In the genomic region with DNA sequence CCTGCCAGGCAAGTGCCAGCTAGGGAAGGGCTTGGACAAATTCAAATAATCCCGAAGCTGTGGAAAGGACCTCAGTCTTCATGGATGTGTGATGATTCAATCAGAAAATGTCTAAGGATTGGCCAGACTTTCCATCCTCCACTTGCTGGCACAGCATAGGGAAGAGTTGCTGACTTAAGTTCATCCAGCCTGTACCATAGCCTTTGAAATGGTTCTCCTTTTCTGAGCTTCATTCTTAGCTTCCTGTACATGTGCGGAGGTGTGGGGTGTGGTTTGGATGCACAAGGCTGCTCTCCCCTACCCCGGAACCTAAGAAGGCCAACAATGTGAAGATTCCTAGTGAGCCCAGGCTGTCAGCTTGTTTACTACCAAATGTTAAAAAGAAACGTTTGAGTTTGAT, we compare ENCODE assay signal across 25 cellular contexts. TPM values are rescaled to one million over a fixed set of nuclear protein-coding genes. Genes with fewer than 3 reads are reported as not detected.
DNase-seq lines count a peak whose midpoint lies in the region; ATAC-seq, FAIRE-seq and TF ChIP-seq lines count a peak whose summit lies in the region.
"Had no signal": no experiment of that assay in that cellular context is flagged by ENCODE, and none has a peak within 500 bp of the region (broad histone marks: within the 10 kb centered on the region; RNA-seq: fewer than 3 reads in every experiment).

No MANE protein-coding gene starts in this region.

- no peak overlapping the region for H3K14ac ChIP-seq in H9 (ENCODE audit: insufficient read depth, low read length)

- no peak overlapping the region for H2BK120ac ChIP-seq in H9 (ENCODE audit: low read depth, low read length, poor library complexity, severe bottlenecking)

- H3K4me3 ChIP-seq in BLaER1 treated with 17β-estradiol and CSF1 and Interleukin-3, amounts not matched to agents 10 nM and 100 nM, result no peak overlapping the region
- no peak overlapping the region for H3K4me3 ChIP-seq in GM12878
- H3K4me3 ChIP-seq: HAP-1 had no signal

- no peak overlapping the region for H4K91ac ChIP-seq in H9 (ENCODE audit: insufficient read length, low read depth, low read length)

- no peak for TF ChIP-seq POLR2A in GM12878 (IDR thresholded peaks at IDR 0.05; ENCODE audit: low read depth, low read length)

- in situ Hi-C loops in GM12878 (cut with MboI), result no loop called here

- H3K27ac ChIP-seq in BLaER1 treated with 17β-estradiol and CSF1 and Interleukin-3, amounts not matched to agents 10 nM and 100 nM, result peak overlapping the region in 4 of 11 experiments; percentile 15 to 63 (median 37); a peak in 5 of 22 replicates
- H3K27ac ChIP-seq in H9 (ENCODE audit: insufficient read length, low read depth, low read length) (no peak overlapping the region), GM12878 (ENCODE audit: control insufficient read depth, insufficient read depth) (no peak overlapping the region)
- H3K27ac ChIP-seq: HL-60 had no signal

- peaks cover 5% of the 10 kb centered on the region for H3K27me3 Mint-ChIP-seq in H9 (ENCODE audit: low read depth)
- H3K27me3 Mint-ChIP-seq in activated CD4-positive, alpha-beta T cell treated with anti-CD3 and anti-CD28 coated beads for 36 hours, result peaks cover 48% of the 10 kb centered on the region

- no peak for TF ChIP-seq RAD21 in GM12878 (IDR thresholded peaks at IDR 0.05; ENCODE audit: insufficient read depth, low read depth, low read length)

- no TSS peak for BruUV-seq in GM12878 (replicated peaks; lab: Mats Ljungman, UMichigan)

- H3K9ac ChIP-seq in BLaER1 treated with 17β-estradiol and CSF1 and Interleukin-3, amounts not matched to agents 10 nM and 100 nM, result peak overlapping the region in 1 of 11 experiments; percentile 42; a peak in 1 of 22 replicates
- H3K9ac ChIP-seq in H9 (ENCODE audit: extremely low read depth, insufficient read length, low read length) (no peak overlapping the region), GM12878 (ENCODE audit: control insufficient read depth, insufficient read depth, low read length) (no peak overlapping the region)

- H3K4me1 Mint-ChIP-seq in H9, result peaks cover 12% of the 10 kb centered on the region in 2 experiments
- no peaks in the 10 kb centered on the region for H3K4me1 Mint-ChIP-seq in activated CD4-positive, alpha-beta T cell treated with anti-CD3 and anti-CD28 coated beads for 36 hours
- H3K4me1 Mint-ChIP-seq: CD4-positive, CD25-positive, alpha-beta regulatory T cell had no signal

- no peak overlapping the region for H4K5ac ChIP-seq in H9 (ENCODE audit: insufficient read length, low read depth, low read length)

- H3K4me1 ChIP-seq in BLaER1 treated with 17β-estradiol and CSF1 and Interleukin-3, amounts not matched to agents 10 nM and 100 nM, result peaks cover 0 to 40% (median 7%) of the 10 kb centered on the region in 10 experiments; a peak in 11 of 20 replicates
- no peaks in the 10 kb centered on the region for H3K4me1 ChIP-seq in H9 (ENCODE audit: insufficient read depth, low read length)
- no peaks in the 10 kb centered on the region for H3K4me1 ChIP-seq in GM12878 (ENCODE audit: control insufficient read depth, insufficient read depth, low read length)
- H3K4me1 ChIP-seq: HAP-1 had no signal

- TF ChIP-seq EP300 in GM12878 (IDR thresholded peaks at IDR 0.05; ENCODE audit: borderline replicate concordance in 1 of 2, control insufficient read depth in 1 of 2, low read depth in 2 of 2, low read length in 2 of 2), result no peak

- H3K79me1 ChIP-seq in H9 (ENCODE audit: insufficient read depth, low read depth, low read length, poor library complexity, severe bottlenecking), result no peaks in the 10 kb centered on the region

- H2BK15ac ChIP-seq in H9 (ENCODE audit: low read depth, low read length), result no peak overlapping the region

- CTCF ChIA-PET in GM12878 (lab: Yijun Ruan, JAX), result interaction anchor here (0.5 to 2.3 kb wide), 4 partner anchors 9 to 177 kb away, joined by 3 to 16 read pairs (median 4); no protein-coding TSS in a partner anchor
- CTCF ChIA-PET in activated CD4-positive, alpha-beta T cell treated with anti-CD3 and anti-CD28 coated beads for 36 hours (lab: Charles Lee), result interaction anchor here (0.7 to 1.9 kb wide), 5 partner anchors 10 to 51 kb away, joined by 3 to 7 read pairs (median 4); no protein-coding TSS in a partner anchor

- H3K4ac ChIP-seq in H9 (ENCODE audit: low read depth, low read length), result no peak overlapping the region

- no peak overlapping the region for H3K56ac ChIP-seq in H9 (ENCODE audit: insufficient read length, low read depth, low read length)

- no peak for FAIRE-seq in GM12878 (lab: Jason Lieb, UNC)
- FAIRE-seq: G401.6, GM19239 had no signal

- peak overlapping the region in 7 of 11 experiments; percentile 8 to 69 (median 40); a peak in 11 of 22 replicates for H3K4me2 ChIP-seq in BLaER1 treated with 17β-estradiol and CSF1 and Interleukin-3, amounts not matched to agents 10 nM and 100 nM
- no peak overlapping the region for H3K4me2 ChIP-seq in H9 (ENCODE audit: insufficient read depth, insufficient read length, low read length)
- no peak overlapping the region for H3K4me2 ChIP-seq in GM12878 (ENCODE audit: control insufficient read depth, insufficient read depth)

- peaks cover 0 to under 1% of the 10 kb centered on the region in 2 experiments; a peak in 2 of 5 replicates for H3K9me3 Mint-ChIP-seq in H9
- H3K9me3 Mint-ChIP-seq in activated CD4-positive, alpha-beta T cell treated with anti-CD3 and anti-CD28 coated beads for 36 hours (ENCODE audit: low read depth), result no peaks in the 10 kb centered on the region

- no peak overlapping the region for H2AFZ ChIP-seq in H9 (ENCODE audit: low read length)
- H2AFZ ChIP-seq in GM12878 (ENCODE audit: control insufficient read depth, low read depth, low read length), result no peak overlapping the region

- DNase-seq in H9, result no peak
- no peak for DNase-seq in GM12878 (ENCODE audit: low read depth, low spot score)
- peak; percentile 5 for DNase-seq in midbrain (lab: John Stamatoyannopoulos, UW)
- DNase-seq in activated CD4-positive, alpha-beta T cell treated with anti-CD3 and anti-CD28 coated beads for 1 hour, result no peak
- no peak for DNase-seq in activated CD4-positive, alpha-beta T cell treated with anti-CD3 and anti-CD28 coated beads for 36 hours
- DNase-seq in NCI-H2171 treated with DMSO at 0.1 percent for 48 hours (lab: John Stamatoyannopoulos, UW), result no peak
- DNase-seq in stimulated activated CD4-positive, alpha-beta T cell treated with anti-CD3 and anti-CD28 coated beads, Interleukin-4, amount 100 ng/mL, for 1 hour, result no peak
- DNase-seq: AML-193; CD4-positive, CD25-positive, alpha-beta regulatory T cell; COR-L47; DMS 273 treated with DMSO at 0.1 percent for 48 hours; NCI-H1092 treated with DMSO at 0.1 percent for 48 hours; NCI-H146; NCI-H2081; NCI-H510A; NCI-H774; SHP77 treated with DMSO at 0.1 percent for 48 hours had no signal

- intact Hi-C loops in GM12878 (cut with micrococcal nuclease; ENCODE audit: unreplicated experiment), result no loop called here
- intact Hi-C loops in activated CD4-positive, alpha-beta T cell treated with anti-CD3 and anti-CD28 coated beads for 36 hours (cut with DNase I, micrococcal nuclease), result no loop called here

- H3K36me3 ChIP-seq in BLaER1 treated with 17β-estradiol and CSF1 and Interleukin-3, amounts not matched to agents 10 nM and 100 nM, result no peaks in the 10 kb centered on the region
- no peaks in the 10 kb centered on the region for H3K36me3 ChIP-seq in GM12878 (ENCODE audit: control insufficient read depth in 2 of 2, insufficient read depth in 2 of 2, low read length in 1 of 2)
- H3K36me3 ChIP-seq: HAP-1 had no signal

- H3K18ac ChIP-seq in H9 (ENCODE audit: insufficient read length, low read depth, low read length), result no peak overlapping the region

- H3K27me3 ChIP-seq in BLaER1 treated with 17β-estradiol and CSF1 and Interleukin-3, amounts not matched to agents 10 nM and 100 nM, result no peaks in the 10 kb centered on the region
- H3K27me3 ChIP-seq in H9 (ENCODE audit: insufficient read depth, low read length) (no peaks in the 10 kb centered on the region), GM12878 (replicated peaks in 1 of 2; ENCODE audit: control insufficient read depth in 2 of 2, insufficient read depth in 2 of 2, low read length in 1 of 2) (no peaks in the 10 kb centered on the region; a peak in 1 of 4 replicates)

- H2BK20ac ChIP-seq in H9 (ENCODE audit: low read depth, low read length, poor library complexity, severe bottlenecking), result peak overlapping the region; percentile 26

- no peak overlapping the region for H3K27ac Mint-ChIP-seq in H9
- no peak overlapping the region for H3K27ac Mint-ChIP-seq in activated CD4-positive, alpha-beta T cell treated with anti-CD3 and anti-CD28 coated beads for 36 hours
- H3K27ac Mint-ChIP-seq: CD4-positive, CD25-positive, alpha-beta regulatory T cell had no signal

- H4K8ac ChIP-seq in H9 (replicated peaks; ENCODE audit: insufficient read length, low read depth, low read length), result no peak overlapping the region

- no peaks in the 10 kb centered on the region for H3K23me2 ChIP-seq in H9 (ENCODE audit: insufficient read length, low read depth, low read length, poor library complexity, severe bottlenecking)

- no peak overlapping the region for H2BK12ac ChIP-seq in H9 (ENCODE audit: insufficient read length, low read depth, low read length)

- no peak overlapping the region for H3K4me3 Mint-ChIP-seq in H9
- no peak overlapping the region for H3K4me3 Mint-ChIP-seq in activated CD4-positive, alpha-beta T cell treated with anti-CD3 and anti-CD28 coated beads for 36 hours
- H3K4me3 Mint-ChIP-seq: CD4-positive, CD25-positive, alpha-beta regulatory T cell had no signal

- H2BK5ac ChIP-seq in H9 (ENCODE audit: insufficient read length, low read length), result no peak overlapping the region

- H3K79me2 ChIP-seq in H9 (ENCODE audit: insufficient read depth, low read length) (no peaks in the 10 kb centered on the region), GM12878 (ENCODE audit: control insufficient read depth, insufficient read depth, low read length) (no peaks in the 10 kb centered on the region)

- RAD21 ChIA-PET in GM12878 (lab: Charles Lee; ENCODE audit: unreplicated experiment), result no interaction called here

- POLR2A ChIA-PET in GM12878 (lab: Charles Lee), result interaction anchor here (1.0 to 1.7 kb wide), 3 partner anchors 9 to 11 kb away, joined by 3 to 5 read pairs (median 4); no protein-coding TSS in a partner anchor
- POLR2A ChIA-PET in activated CD4-positive, alpha-beta T cell treated with anti-CD3 and anti-CD28 coated beads for 36 hours (lab: Charles Lee), result no interaction called here

- H4K20me1 ChIP-seq in BLaER1 treated with 17β-estradiol and CSF1 and Interleukin-3, amounts not matched to agents 10 nM and 100 nM, result no peaks in the 10 kb centered on the region
- no peaks in the 10 kb centered on the region for H4K20me1 ChIP-seq in H9 (ENCODE audit: control insufficient read depth, insufficient read depth, insufficient read length)
- no peaks in the 10 kb centered on the region for H4K20me1 ChIP-seq in GM12878 (ENCODE audit: control insufficient read depth, insufficient read depth)

- H3K23ac ChIP-seq in H9 (ENCODE audit: insufficient read length, low read depth, low read length), result no peak overlapping the region

- H2AK5ac ChIP-seq in H9 (ENCODE audit: insufficient read length, low read length), result no peak overlapping the region

- SMC1A ChIA-PET in GM12878 (lab: Charles Lee; ENCODE audit: uncharacterized antibody, unreplicated experiment), result interaction anchor here (0.5 to 7.2 kb wide), 2 partner anchors 9 to 57 kb away, joined by 6 to 43 read pairs; no protein-coding TSS in a partner anchor

- H3T11ph ChIP-seq in H9 (ENCODE audit: low read length), result no peak overlapping the region

- 0 out of 3 replicates have a peak, but pooled peaks have one; percentile 31 for ATAC-seq in GM12878
- no peak for ATAC-seq in activated CD4-positive, alpha-beta T cell treated with anti-CD3 and anti-CD28 coated beads for 36 hours

- no CpG with 5 or more reads among the region's 4 CpGs for WGBS in H9 (ENCODE audit: extremely low coverage, insufficient read length, low lambda C conversion rate)
- 21% methylated on average over 4 of the region's 4 CpGs for WGBS in GM12878 (ENCODE audit: insufficient coverage, insufficient replicate concordance, low lambda C conversion rate, missing lambda C conversion rate)

- H3K9me3 ChIP-seq in BLaER1 treated with 17β-estradiol and CSF1 and Interleukin-3, amounts not matched to agents 10 nM and 100 nM (replicated peaks in 1 of 11), result peaks cover 0 to 19% (median 0%) of the 10 kb centered on the region in 11 experiments; a peak in 4 of 22 replicates
- H3K9me3 ChIP-seq in H9 (ENCODE audit: control insufficient read depth, low read depth, low read length) (no peaks in the 10 kb centered on the region), GM12878 (replicated peaks; ENCODE audit: control insufficient read depth, insufficient read depth, low read length) (no peaks in the 10 kb centered on the region)
- H3K9me3 ChIP-seq: HAP-1 had no signal

- TF ChIP-seq CTCF in H9 (conservative IDR thresholded peaks at IDR 0.05), result no peak
- TF ChIP-seq CTCF in GM12878 (IDR thresholded peaks at IDR 0.05 in 2 of 3, conservative IDR thresholded peaks at IDR 0.05 in 1 of 3; ENCODE audit: control insufficient read depth in 2 of 3, extremely low read depth in 1 of 3, insufficient read depth in 1 of 3, low read depth in 3 of 3, low read length in 3 of 3), result no peak

- peaks cover 0 to 9% (median 0%) of the 10 kb centered on the region in 3 experiments; a peak in 3 of 7 replicates for H3K36me3 Mint-ChIP-seq in H9 (ENCODE audit: insufficient read depth in 1 of 3, low read depth in 3 of 3)
- no peaks in the 10 kb centered on the region for H3K36me3 Mint-ChIP-seq in activated CD4-positive, alpha-beta T cell treated with anti-CD3 and anti-CD28 coated beads for 36 hours (ENCODE audit: low read depth)
- H3K36me3 Mint-ChIP-seq: CD4-positive, CD25-positive, alpha-beta regulatory T cell had no signal

RNA-seq across cellular contexts. Expression of a gene that starts 1.0 kb away (rescaled TPM):
- total RNA-seq in H9 (2021), result not detected in 2 replicates
- not detected in 2 replicates for total RNA-seq in GM12878 (2013; cell fraction: nucleolus; rRNA removed)
- total RNA-seq in GM12878 (2014; rRNA removed), result not detected in 2 replicates
- total RNA-seq in GM12878 (2014; rRNA removed; fragmentation: Illumina TruSeq; extraction: Trizol), result not detected in 2 replicates
- not detected in 2 replicates for total RNA-seq in GM12878 (2021)
- not detected for polyA plus RNA-seq in GM12878 (2011; ENCODE audit: low read depth)
- not detected in 2 replicates for polyA plus RNA-seq in GM12878 (2011; rRNA removed)
- not detected in 2 replicates for polyA plus RNA-seq in GM12878 (2011; cell fraction: cytosol; rRNA removed)
- not detected in 2 replicates for polyA plus RNA-seq in GM12878 (2011; cell fraction: nucleus; rRNA removed)
- not detected in 2 replicates for polyA plus RNA-seq in GM12878 (2012)
- polyA plus RNA-seq in GM12878 (2014; fragmentation: Illumina TruSeq; extraction: Trizol), result not detected in 2 replicates
- polyA plus RNA-seq in GM12878 (2014; fragmentation: Nextera tagmentation; extraction: Ambion mirVana), result not detected
- polyA plus RNA-seq in GM12878 (2014; rRNA removed), result not detected in 2 replicates
- not detected for polyA plus RNA-seq in GM12878 (2016; fragmentation: Nextera tagmentation; extraction: Ambion mirVana)
- polyA minus RNA-seq in GM12878 (2011; rRNA and poly(A)+ RNA removed), result not detected in 2 replicates
- not detected in 2 replicates for polyA minus RNA-seq in GM12878 (2011; cell fraction: cytosol; rRNA and poly(A)+ RNA removed)
- polyA minus RNA-seq in GM12878 (2011; cell fraction: nucleus; rRNA and poly(A)+ RNA removed), result not detected in 2 replicates
- not detected for total RNA-seq in activated CD4-positive, alpha-beta T cell treated with anti-CD3 and anti-CD28 coated beads for 36 hours
- total RNA-seq: CD4-positive, CD25-positive, alpha-beta regulatory T cell; M059J; RPMI7951 had no signal
- polyA plus RNA-seq: CD4-positive, CD25-positive, alpha-beta regulatory T cell had no signal

RNA-seq across cellular contexts. Expression of a gene that starts 22.6 kb away (rescaled TPM):
- not detected in 2 replicates for total RNA-seq in H9 (2021)
- total RNA-seq in GM12878 (2013; cell fraction: nucleolus; rRNA removed), result not detected in 2 replicates
- total RNA-seq in GM12878 (2014; rRNA removed), result not detected in 2 replicates
- total RNA-seq in GM12878 (2014; rRNA removed; fragmentation: Illumina TruSeq; extraction: Trizol), result not detected in 2 replicates
- total RNA-seq in GM12878 (2021), result not detected in 2 replicates
- polyA plus RNA-seq in GM12878 (2011; ENCODE audit: low read depth), result not detected
- polyA plus RNA-seq in GM12878 (2011; rRNA removed), result 0.19 and 0.37 TPM in 2 replicates
- polyA plus RNA-seq in GM12878 (2011; cell fraction: cytosol; rRNA removed), result 0.12 and 0.15 TPM in 2 replicates
- 0.18 TPM in 1 of 2 replicates, not detected in the other for polyA plus RNA-seq in GM12878 (2011; cell fraction: nucleus; rRNA removed)
- not detected in 2 replicates for polyA plus RNA-seq in GM12878 (2012)
- polyA plus RNA-seq in GM12878 (2014; fragmentation: Illumina TruSeq; extraction: Trizol), result not detected in 2 replicates
- not detected for polyA plus RNA-seq in GM12878 (2014; fragmentation: Nextera tagmentation; extraction: Ambion mirVana)
- not detected in 2 replicates for polyA plus RNA-seq in GM12878 (2014; rRNA removed)
- not detected for polyA plus RNA-seq in GM12878 (2016; fragmentation: Nextera tagmentation; extraction: Ambion mirVana)
- polyA minus RNA-seq in GM12878 (2011; rRNA and poly(A)+ RNA removed), result not detected in 2 replicates
- not detected in 2 replicates for polyA minus RNA-seq in GM12878 (2011; cell fraction: cytosol; rRNA and poly(A)+ RNA removed)
- not detected in 2 replicates for polyA minus RNA-seq in GM12878 (2011; cell fraction: nucleus; rRNA and poly(A)+ RNA removed)
- not detected for total RNA-seq in activated CD4-positive, alpha-beta T cell treated with anti-CD3 and anti-CD28 coated beads for 36 hours
- total RNA-seq: CD4-positive, CD25-positive, alpha-beta regulatory T cell; HT1080; M059J; RPMI7951 had no signal

Comparison
In these comparisons a context has a peak if more than half of its experiments do, and no peak if none do; other contexts are left out.
1. H3K4me2 ChIP-seq: peak in BLaER1 treated with 17β-estradiol and CSF1 and Interleukin-3, amounts not matched to agents 10 nM and 100 nM (7 of 11); none in H9 (single experiment) and GM12878 (single experiment).